In genomic region chr2:173264603-173265366, GRCh38 we compare ENCODE assay signal across 10 cellular contexts.
A peak's percentile ranks its signal among the peaks of the same experiment; 100 is the strongest.
DNase-seq lines count a peak whose midpoint lies in the region; ATAC-seq and TF ChIP-seq lines count a peak whose summit lies in the region.
"Had no signal": no experiment of that assay in that cellular context is flagged by ENCODE, and none has a peak within 500 bp of the region (broad histone marks: within the 10 kb centered on the region; RNA-seq: fewer than 3 reads in every experiment).

No MANE protein-coding gene starts in this region.

- no peak overlapping the region for H3K27ac ChIP-seq in naive thymus-derived CD4-positive, alpha-beta T cell (ENCODE audit: low read depth, low read length)
- H3K27ac ChIP-seq in brain microvascular endothelial cell = no peak overlapping the region
- H3K27ac ChIP-seq: pancreas had no signal

- H3K27me3 ChIP-seq in naive thymus-derived CD4-positive, alpha-beta T cell (ENCODE audit: control insufficient read depth in 2 of 2, insufficient read depth in 2 of 2, low read length in 2 of 2) = no peaks in the 10 kb centered on the region
- H3K27me3 ChIP-seq in brain microvascular endothelial cell (replicated peaks) = no peaks in the 10 kb centered on the region
- H3K27me3 ChIP-seq: pancreas had no signal

- peak overlapping the region; percentile 83 for H3K4me3 Mint-ChIP-seq in activated B cell treated with CpG ODN at 0.5 μM for 24 hours
- peak overlapping the region; percentile 53 to 88 (median 76) for H3K4me3 Mint-ChIP-seq in naive thymus-derived CD4-positive, alpha-beta T cell

- peaks cover 16% of the 10 kb centered on the region for H3K4me1 Mint-ChIP-seq in activated B cell treated with CpG ODN at 0.5 μM for 24 hours
- peaks cover 6 to 18% (median 11%) of the 10 kb centered on the region in 7 donors for H3K4me1 Mint-ChIP-seq in naive thymus-derived CD4-positive, alpha-beta T cell

- H3K9me3 ChIP-seq in naive thymus-derived CD4-positive, alpha-beta T cell (ENCODE audit: control insufficient read depth in 2 of 3, low read length in 3 of 3) = no peaks in the 10 kb centered on the region
- H3K9me3 ChIP-seq: pancreas had no signal

- no peaks in the 10 kb centered on the region for H3K4me1 ChIP-seq in naive thymus-derived CD4-positive, alpha-beta T cell (ENCODE audit: control insufficient read depth in 2 of 2, insufficient read depth in 2 of 2, low read length in 2 of 2)
- H3K4me1 ChIP-seq: pancreas had no signal

- H3K36me3 Mint-ChIP-seq in activated B cell treated with CpG ODN at 0.5 μM for 24 hours (ENCODE audit: low read depth) = no peaks in the 10 kb centered on the region
- H3K36me3 Mint-ChIP-seq in naive thymus-derived CD4-positive, alpha-beta T cell = peaks cover 0 to 21% (median 0%) of the 10 kb centered on the region in 5 donors

- CTCF ChIA-PET in activated B cell treated with CpG ODN at 0.5 μM for 24 hours (lab: Charles Lee) = no interaction called here
- CTCF ChIA-PET in naive thymus-derived CD4-positive, alpha-beta T cell (lab: Charles Lee) = no interaction called here

- H3K4me3 ChIP-seq in naive thymus-derived CD4-positive, alpha-beta T cell (ENCODE audit: low read length) = peak overlapping the region; percentile 1
- no peak overlapping the region for H3K4me3 ChIP-seq in brain microvascular endothelial cell (ENCODE audit: low read depth, low read length)
- H3K4me3 ChIP-seq: pancreas had no signal

- H3K27me3 Mint-ChIP-seq in activated B cell treated with CpG ODN at 0.5 μM for 24 hours = no peaks in the 10 kb centered on the region
- H3K27me3 Mint-ChIP-seq in naive thymus-derived CD4-positive, alpha-beta T cell = peaks cover 0 to 5% (median 3%) of the 10 kb centered on the region in 5 donors

- DNase-seq in GDM1 (lab: John Stamatoyannopoulos, UW) (peak; percentile 73), activated B cell treated with CpG ODN at 0.5 μM for 24 hours (peak; percentile 18), brain microvascular endothelial cell (no peak), NCI-H2029 treated with DMSO at 0.1 percent for 48 hours (lab: John Stamatoyannopoulos, UW) (no peak), DMS114 treated with DMSO at 0.1 percent for 48 hours (lab: John Stamatoyannopoulos, UW; ENCODE audit: unreplicated experiment) (no peak)
- DNase-seq in naive thymus-derived CD4-positive, alpha-beta T cell = peak in 6 of 9 donors; percentile 11 to 57 (median 30)

- peak overlapping the region; percentile 83 for H3K27ac Mint-ChIP-seq in activated B cell treated with CpG ODN at 0.5 μM for 24 hours
- peak overlapping the region in 8 of 9 donors; percentile 26 to 92 (median 80) for H3K27ac Mint-ChIP-seq in naive thymus-derived CD4-positive, alpha-beta T cell

- H3K36me3 ChIP-seq in naive thymus-derived CD4-positive, alpha-beta T cell (ENCODE audit: control insufficient read depth in 2 of 3, insufficient read depth in 3 of 3, low read length in 3 of 3) = no peaks in the 10 kb centered on the region
- H3K36me3 ChIP-seq in brain microvascular endothelial cell (replicated peaks) = no peaks in the 10 kb centered on the region

- intact Hi-C loops in activated B cell treated with CpG ODN at 0.5 μM for 24 hours (cut with micrococcal nuclease) = no loop called here
- intact Hi-C loops in naive thymus-derived CD4-positive, alpha-beta T cell (cut with micrococcal nuclease) = no loop called here

- TF ChIP-seq CTCF in activated B cell treated with CpG ODN at 0.5 μM for 24 hours (IDR thresholded peaks at IDR 0.05) (no peak), brain microvascular endothelial cell (IDR thresholded peaks at IDR 0.05; ENCODE audit: low read depth, low read length, missing control alignments) (no peak)

- peak; percentile 90 for ATAC-seq in GM19438 (IDR thresholded peaks at IDR 0.05; ENCODE audit: low read depth, unreplicated experiment)
- ATAC-seq in HG03342 (IDR thresholded peaks at IDR 0.05; ENCODE audit: unreplicated experiment) = peak; percentile 99
- peak; percentile 98 for ATAC-seq in activated B cell treated with CpG ODN at 0.5 μM for 24 hours (ENCODE audit: low read depth)
- peak; percentile 95 for ATAC-seq in naive thymus-derived CD4-positive, alpha-beta T cell
- ATAC-seq: HCT116 had no signal

- no peaks in the 10 kb centered on the region for H3K9me3 Mint-ChIP-seq in activated B cell treated with CpG ODN at 0.5 μM for 24 hours
- H3K9me3 Mint-ChIP-seq in naive thymus-derived CD4-positive, alpha-beta T cell = peaks cover 0 to 3% (median 0%) of the 10 kb centered on the region in 11 donors

- POLR2A ChIA-PET in activated B cell treated with CpG ODN at 0.5 μM for 24 hours (lab: Charles Lee) = no interaction called here
- POLR2A ChIA-PET in naive thymus-derived CD4-positive, alpha-beta T cell (lab: Charles Lee) = no interaction called here

- in situ Hi-C loops in brain microvascular endothelial cell (cut with HindIII; ENCODE audit: low pct_ligation_motif_present, low sequenced_read_pairs) = no loop called here

Comparison
In these comparisons a context has a peak if more than half of its experiments do, and no peak if none do; other contexts are left out.
1. DNase-seq: peak in GDM1 (single experiment), activated B cell treated with CpG ODN at 0.5 μM for 24 hours (single experiment) and naive thymus-derived CD4-positive, alpha-beta T cell (6 of 9); none in brain microvascular endothelial cell (single experiment), NCI-H2029 treated with DMSO at 0.1 percent for 48 hours (single experiment) and DMS114 treated with DMSO at 0.1 percent for 48 hours (single experiment).
2. Peak in every context shown above with its lines, with median percentiles within 50 percentile points of each other: ATAC-seq.